In genomic region chr6:142566628-142567396, GRCh38 we compare ENCODE assay signal across 8 cellular contexts.
DNase-seq lines count a peak whose midpoint lies in the region; ATAC-seq and TF ChIP-seq lines count a peak whose summit lies in the region.

No MANE protein-coding gene starts in this region.

- peak; percentile 69 for DNase-seq in DMS53 (lab: John Stamatoyannopoulos, UW)
- peak; percentile 59 for DNase-seq in GM20000 (ENCODE audit: low spot score)
- peak; percentile 57 for DNase-seq in HuH-7 (ENCODE audit: low spot score)
- DNase-seq in left ventricle myocardium superior, result no peak
- DNase-seq in smooth muscle cell of the brain vasculature (ENCODE audit: low read depth, low spot score), result peak; percentile 37
- no peak for DNase-seq in epidermal melanocyte (ENCODE audit: insufficient read length, low spot score)

- no peaks in the 10 kb centered on the region for H3K27me3 Mint-ChIP-seq in activated naive CD4-positive, alpha-beta T cell treated with anti-CD3 and anti-CD28 coated beads, Interleukin-2, amount 50 U/mL, for 24 hours

- TF ChIP-seq CTCF in GM20000 (IDR thresholded peaks at IDR 0.05; ENCODE audit: extremely low read depth, missing control alignments), result peak; percentile 80

- peak overlapping the region; percentile 39 for H3K27ac Mint-ChIP-seq in activated naive CD4-positive, alpha-beta T cell treated with anti-CD3 and anti-CD28 coated beads, Interleukin-2, amount 50 U/mL, for 24 hours

- intact Hi-C loops in left ventricle myocardium superior (cut with micrococcal nuclease), result no loop called here

- H3K9me3 Mint-ChIP-seq in activated naive CD4-positive, alpha-beta T cell treated with anti-CD3 and anti-CD28 coated beads, Interleukin-2, amount 50 U/mL, for 24 hours, result no peaks in the 10 kb centered on the region

- H3K4me3 Mint-ChIP-seq in activated naive CD4-positive, alpha-beta T cell treated with anti-CD3 and anti-CD28 coated beads, Interleukin-2, amount 50 U/mL, for 24 hours, result peak overlapping the region; percentile 3

- peak; percentile 48 for ATAC-seq in SK-N-SH treated with all-trans-retinoic acid at 6 μM for 48 hours
- peak; percentile 44 for ATAC-seq in left ventricle myocardium superior

- H3K36me3 Mint-ChIP-seq in activated naive CD4-positive, alpha-beta T cell treated with anti-CD3 and anti-CD28 coated beads, Interleukin-2, amount 50 U/mL, for 24 hours, result no peaks in the 10 kb centered on the region

- H3K4me1 Mint-ChIP-seq in activated naive CD4-positive, alpha-beta T cell treated with anti-CD3 and anti-CD28 coated beads, Interleukin-2, amount 50 U/mL, for 24 hours, result peaks cover 84% of the 10 kb centered on the region

TF ChIP-seq in SK-N-SH treated with all-trans-retinoic acid at 6 μM for 48 hours, 23 proteins besides CTCF, POLR2A, EP300 and RAD21:
- TF ChIP-seq TCF4 (CRISPR knock-in tag; IDR thresholded peaks at IDR 0.05; ENCODE audit: borderline replicate concordance), result peak; percentile 31; the same call in 1 of the 2 replicates
- no peak for TF ChIP-seq CREB5 (CRISPR knock-in tag; IDR thresholded peaks at IDR 0.05; ENCODE audit: low read depth)

Comparison
In these comparisons a context has a peak if more than half of its experiments do, and no peak if none do; other contexts are left out.
1. DNase-seq: peak in DMS53 (single experiment), GM20000 (single experiment), HuH-7 (single experiment) and smooth muscle cell of the brain vasculature (single experiment); none in left ventricle myocardium superior (single experiment) and epidermal melanocyte (single experiment).